Comparison of ENCODE assay signal across 1 cellular context in genomic region chr5:89850516-89850865, GRCh38.
TF ChIP-seq lines count a peak whose summit lies in the region.

No MANE protein-coding gene starts in this region.

TF ChIP-seq in SK-N-SH treated with all-trans-retinoic acid at 6 μM for 48 hours, 23 proteins besides CTCF, POLR2A, EP300 and RAD21 (continued from another document):
- TF ChIP-seq CREB5 (CRISPR knock-in tag; IDR thresholded peaks at IDR 0.05; ENCODE audit: low read depth): no peak
- no peak for TF ChIP-seq TCF4 (CRISPR knock-in tag; IDR thresholded peaks at IDR 0.05; ENCODE audit: borderline replicate concordance)
- TF ChIP-seq ZNF70 (CRISPR knock-in tag; IDR thresholded peaks at IDR 0.05): no peak
- no peak for TF ChIP-seq BACH2 (CRISPR knock-in tag; IDR thresholded peaks at IDR 0.05; ENCODE audit: borderline replicate concordance)
- TF ChIP-seq SNAI2 (CRISPR knock-in tag; IDR thresholded peaks at IDR 0.05): no peak
- TF ChIP-seq TOX (CRISPR knock-in tag; IDR thresholded peaks at IDR 0.05; ENCODE audit: borderline replicate concordance): no peak
- no peak for TF ChIP-seq ISL1 (CRISPR knock-in tag; IDR thresholded peaks at IDR 0.05)
- TF ChIP-seq, protein P1, sequence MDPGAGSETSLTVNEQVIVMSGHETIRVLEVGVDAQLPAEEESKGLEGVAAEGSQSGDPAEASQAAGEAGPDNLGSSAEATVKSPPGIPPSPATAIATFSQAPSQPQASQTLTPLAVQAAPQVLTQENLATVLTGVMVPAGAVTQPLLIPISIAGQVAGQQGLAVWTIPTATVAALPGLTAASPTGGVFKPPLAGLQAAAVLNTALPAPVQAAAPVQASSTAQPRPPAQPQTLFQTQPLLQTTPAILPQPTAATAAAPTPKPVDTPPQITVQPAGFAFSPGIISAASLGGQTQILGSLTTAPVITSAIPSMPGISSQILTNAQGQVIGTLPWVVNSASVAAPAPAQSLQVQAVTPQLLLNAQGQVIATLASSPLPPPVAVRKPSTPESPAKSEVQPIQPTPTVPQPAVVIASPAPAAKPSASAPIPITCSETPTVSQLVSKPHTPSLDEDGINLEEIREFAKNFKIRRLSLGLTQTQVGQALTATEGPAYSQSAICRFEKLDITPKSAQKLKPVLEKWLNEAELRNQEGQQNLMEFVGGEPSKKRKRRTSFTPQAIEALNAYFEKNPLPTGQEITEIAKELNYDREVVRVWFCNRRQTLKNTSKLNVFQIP (CRISPR knock-in tag; IDR thresholded peaks at IDR 0.05; ENCODE audit: borderline replicate concordance, low read depth): no peak
- TF ChIP-seq PATZ1 (CRISPR knock-in tag; IDR thresholded peaks at IDR 0.05; ENCODE audit: borderline replicate concordance): no peak
- TF ChIP-seq, protein P2, sequence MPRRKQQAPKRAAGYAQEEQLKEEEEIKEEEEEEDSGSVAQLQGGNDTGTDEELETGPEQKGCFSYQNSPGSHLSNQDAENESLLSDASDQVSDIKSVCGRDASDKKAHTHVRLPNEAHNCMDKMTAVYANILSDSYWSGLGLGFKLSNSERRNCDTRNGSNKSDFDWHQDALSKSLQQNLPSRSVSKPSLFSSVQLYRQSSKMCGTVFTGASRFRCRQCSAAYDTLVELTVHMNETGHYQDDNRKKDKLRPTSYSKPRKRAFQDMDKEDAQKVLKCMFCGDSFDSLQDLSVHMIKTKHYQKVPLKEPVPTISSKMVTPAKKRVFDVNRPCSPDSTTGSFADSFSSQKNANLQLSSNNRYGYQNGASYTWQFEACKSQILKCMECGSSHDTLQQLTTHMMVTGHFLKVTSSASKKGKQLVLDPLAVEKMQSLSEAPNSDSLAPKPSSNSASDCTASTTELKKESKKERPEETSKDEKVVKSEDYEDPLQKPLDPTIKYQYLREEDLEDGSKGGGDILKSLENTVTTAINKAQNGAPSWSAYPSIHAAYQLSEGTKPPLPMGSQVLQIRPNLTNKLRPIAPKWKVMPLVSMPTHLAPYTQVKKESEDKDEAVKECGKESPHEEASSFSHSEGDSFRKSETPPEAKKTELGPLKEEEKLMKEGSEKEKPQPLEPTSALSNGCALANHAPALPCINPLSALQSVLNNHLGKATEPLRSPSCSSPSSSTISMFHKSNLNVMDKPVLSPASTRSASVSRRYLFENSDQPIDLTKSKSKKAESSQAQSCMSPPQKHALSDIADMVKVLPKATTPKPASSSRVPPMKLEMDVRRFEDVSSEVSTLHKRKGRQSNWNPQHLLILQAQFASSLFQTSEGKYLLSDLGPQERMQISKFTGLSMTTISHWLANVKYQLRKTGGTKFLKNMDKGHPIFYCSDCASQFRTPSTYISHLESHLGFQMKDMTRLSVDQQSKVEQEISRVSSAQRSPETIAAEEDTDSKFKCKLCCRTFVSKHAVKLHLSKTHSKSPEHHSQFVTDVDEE (CRISPR knock-in tag; IDR thresholded peaks at IDR 0.05): no peak
- TF ChIP-seq ZFP3 (CRISPR knock-in tag; IDR thresholded peaks at IDR 0.05): no peak
- no peak for TF ChIP-seq RARB (CRISPR knock-in tag; IDR thresholded peaks at IDR 0.05)
TF ChIP-seq in SK-N-SH treated with all-trans-retinoic acid at 6 μM for 48 hours: peak in this region for 0.
